1 cellular context compared by ENCODE assay signal in the genomic region with DNA sequence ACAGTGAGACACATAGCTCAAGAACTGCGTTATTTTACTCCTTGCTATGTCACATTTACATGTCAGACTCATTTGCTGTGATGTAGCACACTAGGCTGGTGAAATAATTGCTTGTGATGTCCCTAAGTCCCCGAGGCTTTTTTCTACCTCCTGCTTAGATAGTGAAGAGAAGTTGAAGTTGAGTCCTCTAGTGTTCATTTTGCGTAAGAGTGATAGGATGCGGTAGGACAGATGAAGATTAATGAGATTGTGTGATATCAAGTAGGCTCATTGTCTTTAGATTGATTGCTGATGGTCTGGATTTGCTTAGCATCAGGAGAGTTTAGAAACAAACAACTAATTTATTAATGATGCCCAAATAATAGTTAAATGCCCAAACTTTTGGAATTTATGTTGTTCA.
TF ChIP-seq lines count a peak whose summit lies in the region.

No MANE protein-coding gene starts in this region.

TF ChIP-seq in GM23338, 12 proteins besides CTCF, POLR2A, EP300 and RAD21 (continued from another document):
- TF ChIP-seq, protein P1, sequence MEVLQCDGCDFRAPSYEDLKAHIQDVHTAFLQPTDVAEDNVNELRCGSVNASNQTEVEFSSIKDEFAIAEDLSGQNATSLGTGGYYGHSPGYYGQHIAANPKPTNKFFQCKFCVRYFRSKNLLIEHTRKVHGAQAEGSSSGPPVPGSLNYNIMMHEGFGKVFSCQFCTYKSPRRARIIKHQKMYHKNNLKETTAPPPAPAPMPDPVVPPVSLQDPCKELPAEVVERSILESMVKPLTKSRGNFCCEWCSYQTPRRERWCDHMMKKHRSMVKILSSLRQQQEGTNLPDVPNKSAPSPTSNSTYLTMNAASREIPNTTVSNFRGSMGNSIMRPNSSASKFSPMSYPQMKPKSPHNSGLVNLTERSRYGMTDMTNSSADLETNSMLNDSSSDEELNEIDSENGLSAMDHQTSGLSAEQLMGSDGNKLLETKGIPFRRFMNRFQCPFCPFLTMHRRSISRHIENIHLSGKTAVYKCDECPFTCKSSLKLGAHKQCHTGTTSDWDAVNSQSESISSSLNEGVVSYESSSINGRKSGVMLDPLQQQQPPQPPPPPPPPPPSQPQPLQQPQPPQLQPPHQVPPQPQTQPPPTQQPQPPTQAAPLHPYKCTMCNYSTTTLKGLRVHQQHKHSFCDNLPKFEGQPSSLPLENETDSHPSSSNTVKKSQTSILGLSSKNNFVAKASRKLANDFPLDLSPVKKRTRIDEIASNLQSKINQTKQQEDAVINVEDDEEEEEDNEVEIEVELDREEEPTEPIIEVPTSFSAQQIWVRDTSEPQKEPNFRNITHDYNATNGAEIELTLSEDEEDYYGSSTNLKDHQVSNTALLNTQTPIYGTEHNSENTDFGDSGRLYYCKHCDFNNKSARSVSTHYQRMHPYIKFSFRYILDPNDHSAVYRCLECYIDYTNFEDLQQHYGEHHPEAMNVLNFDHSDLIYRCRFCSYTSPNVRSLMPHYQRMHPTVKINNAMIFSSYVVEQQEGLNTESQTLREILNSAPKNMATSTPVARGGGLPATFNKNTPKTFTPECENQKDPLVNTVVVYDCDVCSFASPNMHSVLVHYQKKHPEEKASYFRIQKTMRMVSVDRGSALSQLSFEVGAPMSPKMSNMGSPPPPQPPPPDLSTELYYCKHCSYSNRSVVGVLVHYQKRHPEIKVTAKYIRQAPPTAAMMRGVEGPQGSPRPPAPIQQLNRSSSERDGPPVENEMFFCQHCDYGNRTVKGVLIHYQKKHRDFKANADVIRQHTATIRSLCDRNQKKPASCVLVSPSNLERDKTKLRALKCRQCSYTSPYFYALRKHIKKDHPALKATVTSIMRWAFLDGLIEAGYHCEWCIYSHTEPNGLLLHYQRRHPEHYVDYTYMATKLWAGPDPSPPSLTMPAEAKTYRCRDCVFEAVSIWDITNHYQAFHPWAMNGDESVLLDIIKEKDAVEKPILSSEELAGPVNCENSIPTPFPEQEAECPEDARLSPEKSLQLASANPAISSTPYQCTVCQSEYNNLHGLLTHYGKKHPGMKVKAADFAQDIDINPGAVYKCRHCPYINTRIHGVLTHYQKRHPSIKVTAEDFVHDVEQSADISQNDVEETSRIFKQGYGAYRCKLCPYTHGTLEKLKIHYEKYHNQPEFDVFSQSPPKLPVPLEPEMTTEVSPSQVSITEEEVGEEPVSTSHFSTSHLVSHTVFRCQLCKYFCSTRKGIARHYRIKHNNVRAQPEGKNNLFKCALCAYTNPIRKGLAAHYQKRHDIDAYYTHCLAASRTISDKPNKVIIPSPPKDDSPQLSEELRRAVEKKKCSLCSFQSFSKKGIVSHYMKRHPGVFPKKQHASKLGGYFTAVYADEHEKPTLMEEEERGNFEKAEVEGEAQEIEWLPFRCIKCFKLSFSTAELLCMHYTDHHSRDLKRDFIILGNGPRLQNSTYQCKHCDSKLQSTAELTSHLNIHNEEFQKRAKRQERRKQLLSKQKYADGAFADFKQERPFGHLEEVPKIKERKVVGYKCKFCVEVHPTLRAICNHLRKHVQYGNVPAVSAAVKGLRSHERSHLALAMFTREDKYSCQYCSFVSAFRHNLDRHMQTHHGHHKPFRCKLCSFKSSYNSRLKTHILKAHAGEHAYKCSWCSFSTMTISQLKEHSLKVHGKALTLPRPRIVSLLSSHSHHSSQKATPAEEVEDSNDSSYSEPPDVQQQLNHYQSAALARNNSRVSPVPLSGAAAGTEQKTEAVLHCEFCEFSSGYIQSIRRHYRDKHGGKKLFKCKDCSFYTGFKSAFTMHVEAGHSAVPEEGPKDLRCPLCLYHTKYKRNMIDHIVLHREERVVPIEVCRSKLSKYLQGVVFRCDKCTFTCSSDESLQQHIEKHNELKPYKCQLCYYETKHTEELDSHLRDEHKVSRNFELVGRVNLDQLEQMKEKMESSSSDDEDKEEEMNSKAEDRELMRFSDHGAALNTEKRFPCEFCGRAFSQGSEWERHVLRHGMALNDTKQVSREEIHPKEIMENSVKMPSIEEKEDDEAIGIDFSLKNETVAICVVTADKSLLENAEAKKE (CRISPR knock-in tag; IDR thresholded peaks at IDR 0.05) = no peak
- TF ChIP-seq, protein P2, sequence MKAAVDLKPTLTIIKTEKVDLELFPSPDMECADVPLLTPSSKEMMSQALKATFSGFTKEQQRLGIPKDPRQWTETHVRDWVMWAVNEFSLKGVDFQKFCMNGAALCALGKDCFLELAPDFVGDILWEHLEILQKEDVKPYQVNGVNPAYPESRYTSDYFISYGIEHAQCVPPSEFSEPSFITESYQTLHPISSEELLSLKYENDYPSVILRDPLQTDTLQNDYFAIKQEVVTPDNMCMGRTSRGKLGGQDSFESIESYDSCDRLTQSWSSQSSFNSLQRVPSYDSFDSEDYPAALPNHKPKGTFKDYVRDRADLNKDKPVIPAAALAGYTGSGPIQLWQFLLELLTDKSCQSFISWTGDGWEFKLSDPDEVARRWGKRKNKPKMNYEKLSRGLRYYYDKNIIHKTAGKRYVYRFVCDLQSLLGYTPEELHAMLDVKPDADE (IDR thresholded peaks at IDR 0.05) = no peak
- TF ChIP-seq STAT1 (IDR thresholded peaks at IDR 0.05; ENCODE audit: unreplicated experiment) (no peak), NANOG (IDR thresholded peaks at IDR 0.05; ENCODE audit: borderline replicate concordance) (no peak), EZH2phosphoT487 (IDR thresholded peaks at IDR 0.05; ENCODE audit: unreplicated experiment) (no peak), ZNF331 (CRISPR knock-in tag; IDR thresholded peaks at IDR 0.05; ENCODE audit: low read depth) (no peak), EZH2 (IDR thresholded peaks at IDR 0.05; ENCODE audit: low read depth, unreplicated experiment) (no peak), CREB1 (CRISPR knock-in tag; IDR thresholded peaks at IDR 0.05; ENCODE audit: low read depth) (no peak), JUNB (IDR thresholded peaks at IDR 0.05; ENCODE audit: unreplicated experiment) (no peak), ZNF114 (CRISPR knock-in tag; IDR thresholded peaks at IDR 0.05) (no peak)
